Comparison of ENCODE assay signal across 22 cellular contexts in the genomic region with DNA sequence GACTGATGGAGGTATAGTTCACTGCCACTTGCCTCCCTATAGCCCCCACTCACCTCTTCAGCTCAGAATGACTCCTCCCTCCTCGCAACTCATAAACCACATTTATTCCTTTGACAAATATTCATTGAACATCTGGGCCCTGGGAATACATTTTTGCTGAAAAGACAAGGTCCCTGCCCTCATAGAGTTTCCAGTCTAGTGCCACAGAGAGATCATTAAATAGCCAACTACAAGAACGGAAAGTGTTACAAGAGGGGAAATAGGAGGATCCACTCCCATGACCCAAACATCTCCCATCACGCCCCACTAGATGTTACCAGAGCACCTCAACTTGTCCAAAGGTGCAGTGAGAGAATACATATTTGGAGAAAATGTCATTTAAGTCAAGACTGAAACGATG. TPM values are rescaled to one million over a fixed set of nuclear protein-coding genes. Genes with fewer than 3 reads are reported as not detected.
A peak's percentile ranks its signal among the peaks of the same experiment; 100 is the strongest.
DNase-seq lines count a peak whose midpoint lies in the region; ATAC-seq and TF ChIP-seq lines count a peak whose summit lies in the region.
"Had no signal": no experiment of that assay in that cellular context is flagged by ENCODE, and none has a peak within 500 bp of the region (broad histone marks: within the 10 kb centered on the region; RNA-seq: fewer than 3 reads in every experiment).

No MANE protein-coding gene starts in this region.

- no peak overlapping the region for H3K27ac ChIP-seq in neural progenitor cell
- H3K27ac ChIP-seq: skin epidermis, testis had no signal

- H3K27ac Mint-ChIP-seq in T-cell (peak overlapping the region; percentile 88 to 90), endothelial cell (ENCODE audit: unreplicated experiment) (peak overlapping the region; percentile 11), neural progenitor cell (no peak overlapping the region)

- ATAC-seq in activated T-cell treated with anti-CD3 and anti-CD28 coated beads, Interleukin-2, amount 50 U/mL, for 4 hours, result no peak
- ATAC-seq in T-cell (replicated peaks in 1 of 4) (no peak), GM18907 (IDR thresholded peaks at IDR 0.05; ENCODE audit: unreplicated experiment) (no peak)
- ATAC-seq: left ventricle myocardium superior had no signal

- H3K36me3 Mint-ChIP-seq in activated T-cell treated with anti-CD3 and anti-CD28 coated beads, Interleukin-2, amount 50 U/mL, for 4 hours (ENCODE audit: insufficient read depth), result peaks cover 2% of the 10 kb centered on the region
- H3K36me3 Mint-ChIP-seq in T-cell, result peaks cover 10% of the 10 kb centered on the region
- peaks cover 13% of the 10 kb centered on the region for H3K36me3 Mint-ChIP-seq in endothelial cell (ENCODE audit: low read depth, unreplicated experiment)
- peaks cover 12% of the 10 kb centered on the region for H3K36me3 Mint-ChIP-seq in neural progenitor cell

- peaks cover 62% of the 10 kb centered on the region for H3K4me1 Mint-ChIP-seq in activated T-cell treated with anti-CD3 and anti-CD28 coated beads, Interleukin-2, amount 50 U/mL, for 4 hours (ENCODE audit: low read depth)
- H3K4me1 Mint-ChIP-seq in T-cell (peaks cover 56 to 66% (median 63%) of the 10 kb centered on the region in 3 donors), endothelial cell (ENCODE audit: unreplicated experiment) (peaks cover 13% of the 10 kb centered on the region), neural progenitor cell (peaks cover 16% of the 10 kb centered on the region)

- no peaks in the 10 kb centered on the region for H3K9me3 ChIP-seq in neural progenitor cell (ENCODE audit: low read depth)
- H3K9me3 ChIP-seq: BE2C, HAP-1, testis had no signal

- no peak for DNase-seq in activated T-cell treated with anti-CD3 and anti-CD28 coated beads, Interleukin-2, amount 50 U/mL, for 4 hours
- DNase-seq in activated T-cell treated with anti-CD3 and anti-CD28 coated beads, Interleukin-2, amount 50 U/mL, for 1 hour, result no peak
- DNase-seq in T-cell, result no peak
- no peak for DNase-seq in endothelial cell (ENCODE audit: low spot score)
- DNase-seq in neural progenitor cell (ENCODE audit: low spot score), result no peak
- DNase-seq in NCI-H748 (lab: John Stamatoyannopoulos, UW; ENCODE audit: unreplicated experiment), result no peak
- no peak for DNase-seq in NOMO-1 treated with DMSO at 0.1 percent for 48 hours (lab: John Stamatoyannopoulos, UW; ENCODE audit: unreplicated experiment)
- DNase-seq: activated CD4-positive, alpha-beta T cell treated with anti-CD3 and anti-CD28 coated beads for 48 hours; activated effector memory CD4-positive, alpha-beta T cell treated with anti-CD3 and anti-CD28 coated beads, Interleukin-2, amount 50 U/mL, for 16 hours; aorta; BE2C; islet precursor cell; Kasumi-1; left ventricle myocardium superior; NCI-H1694 treated with DMSO at 0.1 percent for 48 hours; NCI-H2171 treated with DMSO at 0.1 percent for 48 hours; NCI-H526; nucleus accumbens; testis had no signal

- H3K9ac ChIP-seq in neural progenitor cell, result no peak overlapping the region

- H3K79me2 ChIP-seq in neural progenitor cell (ENCODE audit: low read depth), result peaks cover 39% of the 10 kb centered on the region

- POLR2A ChIA-PET in T-cell (lab: Charles Lee), result no interaction called here

- H3K4me3 Mint-ChIP-seq in activated T-cell treated with anti-CD3 and anti-CD28 coated beads, Interleukin-2, amount 50 U/mL, for 4 hours, result peak overlapping the region; percentile 31
- H3K4me3 Mint-ChIP-seq in T-cell (peak overlapping the region; percentile 21 to 81 (median 41)), endothelial cell (ENCODE audit: unreplicated experiment) (peak overlapping the region; percentile 10), neural progenitor cell (peak overlapping the region; percentile 30)

- no peak overlapping the region for H3K4me3 ChIP-seq in neural progenitor cell
- H3K4me3 ChIP-seq: HAP-1, skin epidermis, testis had no signal

- no peaks in the 10 kb centered on the region for H3K27me3 ChIP-seq in neural progenitor cell
- H3K27me3 ChIP-seq: BE2C, testis had no signal

- peaks cover 5% of the 10 kb centered on the region for H3K9me3 Mint-ChIP-seq in activated T-cell treated with anti-CD3 and anti-CD28 coated beads, Interleukin-2, amount 50 U/mL, for 4 hours
- no peaks in the 10 kb centered on the region for H3K9me3 Mint-ChIP-seq in T-cell
- H3K9me3 Mint-ChIP-seq in endothelial cell (ENCODE audit: unreplicated experiment), result no peaks in the 10 kb centered on the region
- H3K9me3 Mint-ChIP-seq in neural progenitor cell, result peaks cover 19% of the 10 kb centered on the region

- H3K4me2 ChIP-seq in neural progenitor cell, result no peak overlapping the region

- CTCF ChIA-PET in T-cell (lab: Charles Lee), result interaction anchor here in 1 of 2 donors (0.9 kb wide), 1 partner anchor 83 kb away, joined by 7 read pairs; no protein-coding TSS in a partner anchor

- H3F3A ChIP-seq in neural progenitor cell (ENCODE audit: low read depth), result peaks cover 26% of the 10 kb centered on the region

- TF ChIP-seq CTCF in endothelial cell (IDR thresholded peaks at IDR 0.05; ENCODE audit: unreplicated experiment) (no peak), neural progenitor cell (IDR thresholded peaks at IDR 0.05) (no peak)

- peaks cover 16% of the 10 kb centered on the region for H3K4me1 ChIP-seq in neural progenitor cell
- H3K4me1 ChIP-seq: BE2C had no signal

- H2AFZ ChIP-seq in neural progenitor cell (replicated peaks), result no peak overlapping the region

- no peaks in the 10 kb centered on the region for H3K36me3 ChIP-seq in neural progenitor cell
- H3K36me3 ChIP-seq: BE2C, HAP-1 had no signal

- H4K20me1 ChIP-seq in neural progenitor cell (ENCODE audit: low read depth), result peaks cover 7% of the 10 kb centered on the region

- no peaks in the 10 kb centered on the region for H3K27me3 Mint-ChIP-seq in activated T-cell treated with anti-CD3 and anti-CD28 coated beads, Interleukin-2, amount 50 U/mL, for 4 hours (ENCODE audit: low read depth)
- H3K27me3 Mint-ChIP-seq in T-cell (no peaks in the 10 kb centered on the region), endothelial cell (ENCODE audit: unreplicated experiment) (peaks cover 15% of the 10 kb centered on the region), neural progenitor cell (ENCODE audit: insufficient read depth, low read depth) (peaks cover 3% of the 10 kb centered on the region)

RNA-seq across cellular contexts. Expression of gene KLF3, which starts 3.2 kb away (rescaled TPM):
- 10 to 100 TPM in 2 of 3 donors, 1 to 10 TPM in 1; 9.9 to 12.6 (median 10.9) TPM for total RNA-seq in activated T-cell treated with anti-CD3 and anti-CD28 coated beads, Interleukin-2, amount 50 U/mL, for 4 hours
- 100 to 1,000 TPM; 115 to 127 (median 124) TPM for total RNA-seq in T-cell
- 73.4 TPM for total RNA-seq in endothelial cell (ENCODE audit: unreplicated experiment)
- total RNA-seq in neural progenitor cell (ENCODE audit: low replicate concordance), result 22.8 and 24.8 TPM in 2 replicates
